Comparison of ENCODE assay signal across 1 cellular context in genomic region chr10:23194966-23195845, GRCh38.
TF ChIP-seq lines count a peak whose summit lies in the region.

No MANE protein-coding gene starts in this region.

TF ChIP-seq in H1, 55 proteins besides CTCF, POLR2A, EP300 and RAD21:
- TF ChIP-seq EZH2 (IDR thresholded peaks at IDR 0.05; ENCODE audit: low read depth, low read length, severe bottlenecking) = peak; percentile 100
- TF ChIP-seq CREB1 (IDR thresholded peaks at IDR 0.05) = peak; percentile 86
- TF ChIP-seq ASH2L (IDR thresholded peaks at IDR 0.05; ENCODE audit: low read length) = no peak
- no peak for TF ChIP-seq CHD2 (IDR thresholded peaks at IDR 0.05; ENCODE audit: low read length)
- no peak for TF ChIP-seq HDAC2 (IDR thresholded peaks at IDR 0.05; ENCODE audit: borderline replicate concordance in 1 of 2, low read depth in 2 of 2, low read length in 2 of 2)
- peak; percentile 51; the same call in 1 of the 2 replicates for TF ChIP-seq CBX8 (IDR thresholded peaks at IDR 0.05; ENCODE audit: borderline replicate concordance, low read depth, low read length)
- no peak for TF ChIP-seq RBBP5 (IDR thresholded peaks at IDR 0.05; ENCODE audit: borderline replicate concordance, low read depth, low read length)
- TF ChIP-seq SUZ12 (IDR thresholded peaks at IDR 0.05; ENCODE audit: low read length) = peak; percentile 100
- TF ChIP-seq RNF2 (IDR thresholded peaks at IDR 0.05; ENCODE audit: borderline replicate concordance, low read depth, low read length, missing control alignments, poor library complexity, severe bottlenecking) = peak; percentile 79
- peak; percentile 55 for TF ChIP-seq CTBP2 (IDR thresholded peaks at IDR 0.05; ENCODE audit: borderline replicate concordance, insufficient read depth, insufficient read length, low read length)
- no peak for TF ChIP-seq USF2 (IDR thresholded peaks at IDR 0.05; ENCODE audit: low read length)
- peak; percentile 10; the same call in 1 of the 2 replicates for TF ChIP-seq MAX (IDR thresholded peaks at IDR 0.05)
TF ChIP-seq in H1: peak in this region for 7.
